In the genomic region with DNA sequence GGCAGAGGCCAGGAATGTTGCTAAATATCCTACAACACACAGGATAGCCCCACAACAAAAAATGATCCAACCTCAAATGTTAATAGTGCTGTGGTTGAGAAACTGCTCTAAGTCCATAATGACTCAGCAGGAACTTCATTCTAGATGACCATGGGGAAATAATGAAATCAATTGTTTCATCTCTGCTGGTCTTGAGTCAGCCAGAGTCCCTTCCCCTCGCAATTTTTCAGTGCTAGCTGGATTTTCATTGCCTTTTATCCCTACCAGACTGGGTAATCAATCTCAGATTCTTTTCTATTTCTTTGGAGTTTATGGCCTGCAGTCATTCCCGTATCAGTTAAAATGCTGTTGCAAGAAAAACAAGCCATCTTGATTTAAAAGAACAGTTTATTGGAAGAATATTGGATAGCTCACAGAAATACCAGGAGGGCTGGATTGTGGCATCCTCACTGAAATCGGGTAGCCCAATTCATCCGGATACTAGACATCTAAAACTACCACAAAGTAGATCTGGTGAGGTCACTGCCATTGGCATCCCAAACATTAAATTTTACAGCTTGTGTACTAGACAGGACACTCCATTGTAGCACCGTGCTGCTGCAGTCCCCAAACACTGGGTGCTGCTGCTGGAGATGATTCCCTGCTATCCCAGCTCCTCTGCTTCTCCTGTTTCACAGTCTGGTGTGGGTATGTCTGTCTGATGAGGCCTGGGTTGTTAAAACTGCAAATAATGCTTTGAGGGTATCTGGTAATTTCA, we compare ENCODE assay signal across 10 cellular contexts. TPM values are rescaled to one million over a fixed set of nuclear protein-coding genes. Genes with fewer than 3 reads are reported as not detected.
DNase-seq lines count a peak whose midpoint lies in the region; ATAC-seq and TF ChIP-seq lines count a peak whose summit lies in the region.
"Had no signal": no experiment of that assay in that cellular context is flagged by ENCODE, and none has a peak within 500 bp of the region (broad histone marks: within the 10 kb centered on the region; RNA-seq: fewer than 3 reads in every experiment).

No MANE protein-coding gene starts in this region.

- no peak overlapping the region for H3K4me3 ChIP-seq in PC-9
- H3K4me3 ChIP-seq in gastrocnemius medialis, result no peak overlapping the region

- H3K27me3 ChIP-seq in PC-9 (ENCODE audit: insufficient read depth, low read depth), result no peaks in the 10 kb centered on the region
- H3K27me3 ChIP-seq in gastrocnemius medialis, result no peaks in the 10 kb centered on the region

- no peak for TF ChIP-seq POLR2A in gastrocnemius medialis (IDR thresholded peaks at IDR 0.05)

- intact Hi-C loops in PC-9 (cut with micrococcal nuclease; ENCODE audit: unreplicated experiment) (no loop called here), gastrocnemius medialis (cut with DNase I; ENCODE audit: low total_unique reads) (loop anchor here (10.0 kb wide), 1 partner anchor 55 kb away; no protein-coding TSS in a partner anchor)

- CTCF ChIA-PET in PC-9 (lab: Charles Lee), result no interaction called here

- ATAC-seq in GM19351 (IDR thresholded peaks at IDR 0.05; ENCODE audit: unreplicated experiment) (peak; percentile 35), gastrocnemius medialis (peak; percentile 47 to 69), GM18858 (IDR thresholded peaks at IDR 0.05; ENCODE audit: unreplicated experiment) (no peak)

- no peaks in the 10 kb centered on the region for H3K79me2 ChIP-seq in PC-9 (ENCODE audit: low read depth)

- no peak for TF ChIP-seq CTCF in PC-9 (conservative IDR thresholded peaks at IDR 0.05)
- TF ChIP-seq CTCF in gastrocnemius medialis (IDR thresholded peaks at IDR 0.05 in 4 of 5, conservative IDR thresholded peaks at IDR 0.05 in 1 of 5), result no peak

- H3K9me2 ChIP-seq in PC-9 (ENCODE audit: insufficient read depth), result no peaks in the 10 kb centered on the region

- BruUV-seq in PC-9 (replicated peaks; lab: Mats Ljungman, UMichigan), result TSS peak; percentile 82

- no peaks in the 10 kb centered on the region for H4K20me1 ChIP-seq in PC-9 (ENCODE audit: insufficient read depth)

- peak overlapping the region; percentile 60 for H3K4me2 ChIP-seq in PC-9

- H3K4me1 ChIP-seq in PC-9 (replicated peaks; ENCODE audit: insufficient read depth) (peaks cover 41% of the 10 kb centered on the region), gastrocnemius medialis (peaks cover 11 to 18% of the 10 kb centered on the region in 2 donors)

- DNase-seq in PC-9 (peak; percentile 7 to 83), epithelial cell of prostate (ENCODE audit: low read depth, low spot score) (no peak), gastrocnemius medialis (no peak), putamen (ENCODE audit: low spot score) (no peak), NCI-H82 (lab: John Stamatoyannopoulos, UW) (no peak)
- DNase-seq: activated CD4-positive, alpha-beta T cell treated with anti-CD3 and anti-CD28 coated beads, Interleukin-2, amount 50 U/mL, for 4 hours; GF-D8; nucleus accumbens had no signal

- peak overlapping the region; percentile 71 for H2AFZ ChIP-seq in PC-9

- H3F3A ChIP-seq in PC-9 (ENCODE audit: insufficient read depth, low read depth), result peaks cover 16% of the 10 kb centered on the region

- POLR2A ChIA-PET in PC-9 (lab: Charles Lee; ENCODE audit: unreplicated experiment), result interaction anchor here (0.6 kb wide), 2 partner anchors 782 to 1589 kb away, joined by 4 to 5 read pairs; no protein-coding TSS in a partner anchor

- H3K36me3 ChIP-seq in PC-9 (ENCODE audit: low read depth) (no peaks in the 10 kb centered on the region), gastrocnemius medialis (no peaks in the 10 kb centered on the region)

- in situ Hi-C loops in gastrocnemius medialis (cut with MboI; ENCODE audit: low sequenced_read_pairs in 4 of 4), result no loop called here

- H3K9me3 ChIP-seq in PC-9 (ENCODE audit: insufficient read depth, low read depth), result peaks cover 9% of the 10 kb centered on the region
- no peaks in the 10 kb centered on the region for H3K9me3 ChIP-seq in gastrocnemius medialis

- peak overlapping the region; percentile 96 for H3K27ac ChIP-seq in PC-9
- H3K27ac ChIP-seq in epithelial cell of prostate, result peak overlapping the region; percentile 86
- H3K27ac ChIP-seq in gastrocnemius medialis, result peak overlapping the region; percentile 32 to 68 (median 52)

RNA-seq across cellular contexts. Expression of gene POPDC3, which starts 30.3 kb away (rescaled TPM):
- total RNA-seq in PC-9 (2021) (14.8 and 24.2 TPM in 2 replicates), gastrocnemius medialis (100 to 1,000 TPM; 105 to 218 (median 179) TPM)

Comparison
In these comparisons a context has a peak if more than half of its experiments do, and no peak if none do; other contexts are left out.
1. DNase-seq: peak in PC-9 (2 of 2); none in epithelial cell of prostate (single experiment), gastrocnemius medialis (0 of 2), putamen (single experiment) and NCI-H82 (single experiment).
2. Peak in every context shown above with its lines, with median percentiles within 50 percentile points of each other: H3K27ac ChIP-seq.